Comparison of ENCODE assay signal across 13 cellular contexts in genomic region chr1:150807674-150808073, GRCh38. TPM values are rescaled to one million over a fixed set of nuclear protein-coding genes. Genes with fewer than 3 reads are reported as not detected.
DNase-seq lines count a peak whose midpoint lies in the region; ATAC-seq and TF ChIP-seq lines count a peak whose summit lies in the region.
"Had no signal": no experiment of that assay in that cellular context is flagged by ENCODE, and none has a peak within 500 bp of the region (broad histone marks: within the 10 kb centered on the region; RNA-seq: fewer than 3 reads in every experiment).

No MANE protein-coding gene starts in this region.

- H3K27ac ChIP-seq in skin epidermis, result peak overlapping the region in 19 of 21 experiments; percentile 6 to 87 (median 66)

- peaks cover 27% of the 10 kb centered on the region for H3K4me1 Mint-ChIP-seq in CD14-positive monocyte
- H3K4me1 Mint-ChIP-seq in WTC11, result peaks cover 33% of the 10 kb centered on the region

- POLR2A ChIA-PET in WTC11 (lab: Charles Lee), result interaction anchor here (0.6 to 1.2 kb wide), 4 partner anchors 111 to 469 kb away, joined by 3 read pairs; partner anchors contain the start of genes ENSA, GOLPH3L and MCL1

- intact Hi-C loops in CD14-positive monocyte (cut with micrococcal nuclease), result no loop called here
- intact Hi-C loops in left ventricle myocardium superior (cut with micrococcal nuclease), result no loop called here

- TF ChIP-seq CTCF in CD14-positive monocyte (IDR thresholded peaks at IDR 0.05) (no peak), WTC11 (IDR thresholded peaks at IDR 0.05) (no peak)

- no peak for DNase-seq in CD14-positive monocyte (ENCODE audit: low spot score)
- no peak for DNase-seq in WTC11 (ENCODE audit: low spot score)
- DNase-seq in left ventricle myocardium superior, result no peak
- DNase-seq in GM19240 (ENCODE audit: insufficient read length, low spot score), result no peak
- DNase-seq: activated CD4-positive, CD25-positive, alpha-beta regulatory T cell treated with anti-CD3 and anti-CD28 coated beads, Interleukin-2, amount 50 U/mL, for 72 hours; naive B cell; NCI-H524; SHP77 treated with DMSO at 0.1 percent for 48 hours had no signal

- H3K9me3 Mint-ChIP-seq in CD14-positive monocyte (peaks cover 0 to 2% (median 0%) of the 10 kb centered on the region in 7 donors), WTC11 (no peaks in the 10 kb centered on the region)
- H3K9me3 Mint-ChIP-seq: naive B cell; stimulated activated naive CD8-positive, alpha-beta T cell treated with anti-CD3 and anti-CD28 coated beads, Interleukin-15, Interleukin-2, amounts not matched to agents 100 ng/mL and 50 ng/mL, for 24 hours had no signal

- H3K4me3 Mint-ChIP-seq in CD14-positive monocyte, result peak overlapping the region; percentile 13 to 84
- H3K4me3 Mint-ChIP-seq in WTC11, result no peak overlapping the region

- peaks cover 18 to 29% of the 10 kb centered on the region in 2 donors for H3K36me3 Mint-ChIP-seq in CD14-positive monocyte
- H3K36me3 Mint-ChIP-seq in WTC11, result no peaks in the 10 kb centered on the region

- H3K4me3 ChIP-seq in skin epidermis, result peak overlapping the region; percentile 10 to 38 (median 29)

- H3K27ac Mint-ChIP-seq in CD14-positive monocyte (peak overlapping the region in 1 of 7 donors; percentile 83), WTC11 (peak overlapping the region; percentile 61; the same call in 1 of the 2 replicates)

- CTCF ChIA-PET in WTC11 (lab: Charles Lee), result interaction anchor here (0.5 to 1.8 kb wide), 4 partner anchors 9 to 379 kb away, joined by 3 to 6 read pairs (median 4); no protein-coding TSS in a partner anchor

- no peak for ATAC-seq in WTC11
- peak; percentile 51 for ATAC-seq in left ventricle myocardium superior
- no peak for ATAC-seq in HG02938 (IDR thresholded peaks at IDR 0.05; ENCODE audit: unreplicated experiment)
- no peak for ATAC-seq in GM18858 (IDR thresholded peaks at IDR 0.05; ENCODE audit: unreplicated experiment)
- no peak for ATAC-seq in GM19397 (IDR thresholded peaks at IDR 0.05; ENCODE audit: unreplicated experiment)

- H3K27me3 Mint-ChIP-seq in CD14-positive monocyte (ENCODE audit: low read depth in 3 of 3) (no peaks in the 10 kb centered on the region), WTC11 (ENCODE audit: low read depth) (no peaks in the 10 kb centered on the region)
- H3K27me3 Mint-ChIP-seq: naive B cell; stimulated activated naive CD8-positive, alpha-beta T cell treated with anti-CD3 and anti-CD28 coated beads, Interleukin-15, Interleukin-2, amounts not matched to agents 100 ng/mL and 50 ng/mL, for 24 hours had no signal

TF ChIP-seq in WTC11, 78 proteins besides CTCF, POLR2A, EP300 and RAD21:
- TF ChIP-seq ZNF425 (CRISPR knock-in tag; conservative IDR thresholded peaks at IDR 0.05) (no peak), ARID4B (CRISPR knock-in tag; IDR thresholded peaks at IDR 0.05; ENCODE audit: borderline replicate concordance) (no peak), AFF4 (CRISPR knock-in tag; IDR thresholded peaks at IDR 0.05; ENCODE audit: borderline replicate concordance) (no peak), HMGA2 (CRISPR knock-in tag; IDR thresholded peaks at IDR 0.05) (no peak), ZNF138 (CRISPR knock-in tag; conservative IDR thresholded peaks at IDR 0.05) (no peak)

RNA-seq across cellular contexts. Expression of gene CTSK, which starts 0.4 kb away (rescaled TPM):
- 1 to 10 TPM; 2.1 to 2.4 TPM for polyA plus RNA-seq in CD14-positive monocyte
- total RNA-seq in WTC11 (2021) (7.5 to 9.4 TPM (median 8.7 TPM) in 3 replicates), left ventricle myocardium superior (6.4 TPM)

RNA-seq across cellular contexts. Expression of gene CTSS, which starts 42.1 kb away (rescaled TPM):
- polyA plus RNA-seq in CD14-positive monocyte, result 1,000 to 10,000 TPM; 5,201 to 6,327 TPM
- 0.66 to 1.1 TPM (median 0.71 TPM) in 3 replicates for total RNA-seq in WTC11 (2021)
- 30.7 TPM for total RNA-seq in left ventricle myocardium superior

Comparison
In these comparisons a context has a peak if more than half of its experiments do, and no peak if none do; other contexts are left out.
1. RNA of gene CTSS, which starts 42.1 kb away (total RNA-seq): 30.7 TPM in left ventricle myocardium superior (single experiment); 0.66 to 1.1 TPM in WTC11; every median in the first group is over 10 times any median in the second.